Comparison of ENCODE assay signal across 10 cellular contexts in the genomic region with DNA sequence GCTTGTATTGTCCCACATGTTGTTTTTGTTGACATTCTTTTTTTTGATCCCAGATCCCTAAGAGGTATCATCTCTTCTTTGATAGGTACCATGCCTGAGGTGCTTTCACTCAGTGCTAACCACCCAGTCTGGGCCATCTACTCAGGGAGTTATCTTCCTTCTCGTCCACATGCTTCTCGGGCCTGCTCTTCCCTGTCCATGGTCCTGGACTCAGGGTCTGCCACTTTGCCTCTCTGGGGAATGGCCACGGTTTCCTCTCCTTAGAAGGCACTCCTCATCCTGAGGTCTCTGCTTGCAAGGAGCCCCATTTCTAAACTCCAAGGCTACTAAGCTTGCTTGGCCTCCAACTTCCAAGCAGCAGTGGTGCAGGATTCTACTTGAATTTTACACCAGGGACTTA.
DNase-seq lines count a peak whose midpoint lies in the region; ATAC-seq and TF ChIP-seq lines count a peak whose summit lies in the region.
"Had no signal": no experiment of that assay in that cellular context is flagged by ENCODE, and none has a peak within 500 bp of the region (broad histone marks: within the 10 kb centered on the region; RNA-seq: fewer than 3 reads in every experiment).

No MANE protein-coding gene starts in this region.

- H3K27ac ChIP-seq in prostate gland: no peak overlapping the region

- H3K4me3 ChIP-seq in GM12865 (ENCODE audit: low read depth, low read length): no peak overlapping the region
- H3K4me3 ChIP-seq in mucosa of descending colon: no peak overlapping the region
- no peak overlapping the region for H3K4me3 ChIP-seq in prostate gland

- peak; percentile 11 for DNase-seq in GM12865 (ENCODE audit: low read depth)
- DNase-seq in NCI-H460 (ENCODE audit: extremely low read depth, low read depth): peak; percentile 26
- DNase-seq in ecto neural progenitor cell (ENCODE audit: low spot score): peak; percentile 70
- peak in 1 of 3 donors; percentile 23 for DNase-seq in mucosa of descending colon
- no peak for DNase-seq in prostate gland (ENCODE audit: low spot score)
- no peak for DNase-seq in NCI-H187 treated with DMSO at 0.1 percent for 48 hours (lab: John Stamatoyannopoulos, UW)
- DNase-seq: stimulated activated CD4-positive, alpha-beta T cell treated with anti-CD3 and anti-CD28 coated beads, Interleukin-2, amount 100 ng/mL, for 24 hours had no signal

- no peaks in the 10 kb centered on the region for H3K27me3 ChIP-seq in prostate gland (replicated peaks; ENCODE audit: insufficient read depth)

- 3% methylated on average over 3 of the region's 3 CpGs for WGBS in prostate gland

- H3K9me3 ChIP-seq in mucosa of descending colon (no peaks in the 10 kb centered on the region), prostate gland (no peaks in the 10 kb centered on the region)

- ATAC-seq in mucosa of descending colon: peak; percentile 25
- ATAC-seq in HG03139 (IDR thresholded peaks at IDR 0.05; ENCODE audit: unreplicated experiment): no peak
- no peak for ATAC-seq in GM21723 (IDR thresholded peaks at IDR 0.05; ENCODE audit: unreplicated experiment)
- ATAC-seq: Panc1 had no signal

- H3K4me1 ChIP-seq in mucosa of descending colon (ENCODE audit: low read depth) (no peaks in the 10 kb centered on the region), prostate gland (replicated peaks) (no peaks in the 10 kb centered on the region)

- TF ChIP-seq CTCF in GM12865 (IDR thresholded peaks at IDR 0.05; ENCODE audit: insufficient read depth, low read depth, low read length, missing control alignments) (no peak), mucosa of descending colon (IDR thresholded peaks at IDR 0.05) (no peak), prostate gland (IDR thresholded peaks at IDR 0.05) (no peak)

- intact Hi-C loops in mucosa of descending colon (cut with DNase I, micrococcal nuclease): no loop called here
- intact Hi-C loops in prostate gland (cut with DNase I): no loop called here

- no peak for TF ChIP-seq POLR2A in prostate gland (IDR thresholded peaks at IDR 0.05)

- H3K36me3 ChIP-seq in mucosa of descending colon (ENCODE audit: low read depth) (no peaks in the 10 kb centered on the region), prostate gland (no peaks in the 10 kb centered on the region)

Comparison
In these comparisons a context has a peak if more than half of its experiments do, and no peak if none do; other contexts are left out.
1. DNase-seq: peak in GM12865 (single experiment), NCI-H460 (single experiment) and ecto neural progenitor cell (single experiment); none in prostate gland (single experiment) and NCI-H187 treated with DMSO at 0.1 percent for 48 hours (single experiment).